ENCODE assay signal across 8 cellular contexts in the genomic region with DNA sequence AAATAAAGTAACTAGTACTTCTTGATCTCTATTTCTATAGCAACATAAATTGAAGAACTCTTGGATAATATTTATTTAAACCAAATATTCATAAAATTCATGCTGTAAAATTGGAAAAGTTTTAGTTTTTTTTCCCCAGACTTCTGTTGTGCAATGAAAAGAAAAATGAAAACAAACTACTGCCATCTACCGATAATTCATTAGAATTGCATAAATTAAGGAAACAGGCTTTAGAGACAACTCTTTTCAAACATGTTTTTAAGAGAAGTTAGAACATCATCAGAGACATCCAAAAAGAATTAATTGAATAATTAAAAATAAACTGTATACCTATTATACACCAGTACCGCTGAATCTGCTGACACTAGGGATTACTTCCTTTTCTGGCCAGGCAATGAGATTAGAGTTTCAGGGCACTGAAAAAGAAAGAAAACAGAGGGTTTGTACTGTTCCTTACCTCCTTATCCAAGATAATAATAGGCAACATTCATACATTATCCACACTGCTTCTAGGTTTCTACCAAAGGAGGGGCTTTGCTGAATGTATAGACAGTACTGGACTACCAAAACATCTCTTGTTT.
A peak's percentile ranks its signal among the peaks of the same experiment; 100 is the strongest.
DNase-seq lines count a peak whose midpoint lies in the region; ATAC-seq and TF ChIP-seq lines count a peak whose summit lies in the region.

No MANE protein-coding gene starts in this region.

- peaks cover 16% of the 10 kb centered on the region for H3K36me3 ChIP-seq in adipocyte (ENCODE audit: control insufficient read depth, insufficient read depth, low read length, severe bottlenecking)

- H3K9me3 ChIP-seq in adipocyte (ENCODE audit: control insufficient read depth, low read length), result no peaks in the 10 kb centered on the region

- H3K9ac ChIP-seq in adipocyte (ENCODE audit: low read length), result peak overlapping the region; percentile 50

- peak; percentile 49 for TF ChIP-seq RAD21 in Ishikawa (IDR thresholded peaks at IDR 0.05; ENCODE audit: low read depth)

- no peaks in the 10 kb centered on the region for H3K27me3 ChIP-seq in adipocyte (replicated peaks; ENCODE audit: control insufficient read depth, insufficient read depth, low read length)

- H3K4me3 ChIP-seq in adipocyte (ENCODE audit: low read length), result no peak overlapping the region

- no peak for TF ChIP-seq EP300 in Ishikawa (IDR thresholded peaks at IDR 0.05; ENCODE audit: borderline replicate concordance)

- ATAC-seq in GM18909 (IDR thresholded peaks at IDR 0.05; ENCODE audit: poor library complexity, unreplicated experiment) (no peak), HG03139 (IDR thresholded peaks at IDR 0.05; ENCODE audit: unreplicated experiment) (no peak)

- peak; percentile 71 for DNase-seq in CD1c-positive myeloid dendritic cell (ENCODE audit: extremely low spot score)
- peak; percentile 72 for DNase-seq in adipocyte (ENCODE audit: low read depth)
- peak; percentile 13 for DNase-seq in left kidney (ENCODE audit: low read depth, low spot score)
- no peak for DNase-seq in NCI-H2081 treated with DMSO at 0.1 percent for 48 hours (lab: John Stamatoyannopoulos, UW)
- no peak for DNase-seq in GM19238 (ENCODE audit: insufficient read length, low spot score)

- peaks cover 24% of the 10 kb centered on the region for H3K4me1 ChIP-seq in adipocyte (ENCODE audit: control insufficient read depth, insufficient read depth, low read length)

TF ChIP-seq in Ishikawa, 13 proteins besides CTCF, POLR2A, EP300 and RAD21:
- peak; percentile 83 for TF ChIP-seq CEBPB (IDR thresholded peaks at IDR 0.05)
- TF ChIP-seq TEAD4 (IDR thresholded peaks at IDR 0.05), result no peak

Comparison
In these comparisons a context has a peak if more than half of its experiments do, and no peak if none do; other contexts are left out.
1. DNase-seq: peak in CD1c-positive myeloid dendritic cell (single experiment), adipocyte (single experiment) and left kidney (single experiment); none in NCI-H2081 treated with DMSO at 0.1 percent for 48 hours (single experiment) and GM19238 (single experiment).